10 cellular contexts compared by ENCODE assay signal in the genomic region with DNA sequence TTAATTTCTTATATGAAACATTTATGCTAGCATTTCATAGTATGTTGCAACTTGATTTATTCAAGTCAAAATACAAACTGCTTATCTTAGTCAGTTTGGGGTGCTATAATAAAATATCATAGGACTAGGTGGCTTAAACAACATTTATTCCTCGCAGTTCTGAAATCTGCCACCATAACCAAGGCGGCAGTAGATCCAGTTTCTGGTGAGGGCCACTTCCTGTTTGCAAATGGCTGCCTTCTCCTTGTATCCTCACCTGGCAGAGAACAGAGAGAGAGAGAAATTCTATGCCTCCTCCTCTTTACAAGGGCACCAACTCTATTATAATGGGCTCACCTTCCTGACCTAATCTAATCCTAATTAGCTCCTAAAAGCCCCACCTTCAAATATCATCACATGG.
DNase-seq lines count a peak whose midpoint lies in the region; ATAC-seq and TF ChIP-seq lines count a peak whose summit lies in the region.
"Had no signal": no experiment of that assay in that cellular context is flagged by ENCODE, and none has a peak within 500 bp of the region (broad histone marks: within the 10 kb centered on the region; RNA-seq: fewer than 3 reads in every experiment).

No MANE protein-coding gene starts in this region.

- no peaks in the 10 kb centered on the region for H3K9me3 Mint-ChIP-seq in effector memory CD8-positive, alpha-beta T cell
- H3K9me3 Mint-ChIP-seq: nephron had no signal

- no peak overlapping the region for H3K4me3 ChIP-seq in epithelial cell of esophagus (ENCODE audit: low read length)

- H3K4me1 Mint-ChIP-seq in effector memory CD8-positive, alpha-beta T cell (ENCODE audit: low read depth in 2 of 2) = no peaks in the 10 kb centered on the region
- H3K4me1 Mint-ChIP-seq: nephron had no signal

- no peaks in the 10 kb centered on the region for H3K36me3 Mint-ChIP-seq in effector memory CD8-positive, alpha-beta T cell (ENCODE audit: insufficient read depth)

- no peaks in the 10 kb centered on the region for H3K27me3 Mint-ChIP-seq in effector memory CD8-positive, alpha-beta T cell

- TF ChIP-seq CTCF in epithelial cell of esophagus (IDR thresholded peaks at IDR 0.05; ENCODE audit: insufficient read depth, low read depth, low read length, missing control alignments) = peak; percentile 30

- DNase-seq in EL (peak; percentile 11), MV-4-11 (lab: John Stamatoyannopoulos, UW) (peak; percentile 14), epithelial cell of esophagus (ENCODE audit: low read depth) (peak; percentile 15), pons (ENCODE audit: low spot score) (no peak)
- no peak for DNase-seq in effector memory CD8-positive, alpha-beta T cell
- DNase-seq: NCI-H1105 had no signal

- peak; percentile 60 for ATAC-seq in GM21723 (IDR thresholded peaks at IDR 0.05; ENCODE audit: unreplicated experiment)
- no peak for ATAC-seq in GM19397 (IDR thresholded peaks at IDR 0.05; ENCODE audit: unreplicated experiment)
- no peak for ATAC-seq in GM21390 (IDR thresholded peaks at IDR 0.05; ENCODE audit: unreplicated experiment)
- no peak for ATAC-seq in effector memory CD8-positive, alpha-beta T cell (replicated peaks)

- no peak overlapping the region for H3K4me3 Mint-ChIP-seq in effector memory CD8-positive, alpha-beta T cell
- H3K4me3 Mint-ChIP-seq: nephron had no signal

- H3K27ac Mint-ChIP-seq in effector memory CD8-positive, alpha-beta T cell = no peak overlapping the region
- H3K27ac Mint-ChIP-seq: nephron had no signal

Comparison
In these comparisons a context has a peak if more than half of its experiments do, and no peak if none do; other contexts are left out.
1. DNase-seq: peak in EL (single experiment), MV-4-11 (single experiment) and epithelial cell of esophagus (single experiment); none in pons (single experiment) and effector memory CD8-positive, alpha-beta T cell (0 of 3).